Comparison of ENCODE assay signal across 8 cellular contexts in the genomic region with DNA sequence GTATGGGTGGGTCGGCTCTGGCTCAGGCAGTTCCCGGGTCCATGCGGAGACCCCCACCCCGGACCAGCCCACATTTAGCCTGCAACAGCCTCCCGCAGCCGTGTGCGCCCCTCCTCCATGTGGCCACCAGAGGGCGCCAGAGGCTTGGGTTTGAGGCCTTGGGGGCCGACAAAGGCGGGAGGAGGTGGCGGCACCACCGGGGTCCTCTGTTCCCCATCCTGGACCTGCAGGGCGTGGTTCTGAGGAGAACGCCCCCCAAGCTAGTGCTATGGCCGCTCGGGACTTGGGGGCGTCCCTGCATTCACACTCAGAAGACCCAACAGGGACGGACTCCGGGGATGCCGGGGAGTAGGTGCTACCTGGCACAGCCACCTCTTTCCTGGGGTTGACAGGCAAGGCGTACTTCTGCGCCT. TPM values are rescaled to one million over a fixed set of nuclear protein-coding genes. Genes with fewer than 3 reads are reported as not detected.
A peak's percentile ranks its signal among the peaks of the same experiment; 100 is the strongest.
DNase-seq lines count a peak whose midpoint lies in the region; ATAC-seq and TF ChIP-seq lines count a peak whose summit lies in the region.

No MANE protein-coding gene starts in this region.

- H3K9me3 Mint-ChIP-seq in CD4-positive, alpha-beta T cell = no peaks in the 10 kb centered on the region

- intact Hi-C loops in CD4-positive, alpha-beta T cell (cut with DNase I, micrococcal nuclease) = loop anchor here (1.0 to 5.0 kb wide), 5 partner anchors 221 to 586 kb away; no protein-coding TSS in a partner anchor
- intact Hi-C loops in left ventricle myocardium inferior (cut with micrococcal nuclease) = loop anchor here (2.0 kb wide), 1 partner anchor 222 kb away; no protein-coding TSS in a partner anchor
- intact Hi-C loops in spleen (cut with DNase I; ENCODE audit: low total_unique reads) = loop anchor here (2.0 kb wide), 1 partner anchor 222 kb away; no protein-coding TSS in a partner anchor

- peaks cover 33% of the 10 kb centered on the region for H3K27me3 Mint-ChIP-seq in CD4-positive, alpha-beta T cell

- no peaks in the 10 kb centered on the region for H3K36me3 Mint-ChIP-seq in CD4-positive, alpha-beta T cell (ENCODE audit: low read depth)

- TF ChIP-seq POLR2A in spleen (IDR thresholded peaks at IDR 0.05) = no peak

- CTCF ChIA-PET in CD4-positive, alpha-beta T cell (lab: Charles Lee) = interaction anchor here (1.2 kb wide), 1 partner anchor 221 kb away, joined by 3 read pairs; no protein-coding TSS in a partner anchor

- H3K4me1 ChIP-seq in left ventricle myocardium inferior (peaks cover 19% of the 10 kb centered on the region), spleen (peaks cover 0 to 6% (median 4%) of the 10 kb centered on the region in 6 donors)

- peak; percentile 52 to 80 (median 65) for DNase-seq in CD4-positive, alpha-beta T cell
- DNase-seq in HL-60 (ENCODE audit: low read depth in 1 of 2, low spot score in 1 of 2) = peak in 1 of 2 experiments; percentile 25
- peak; percentile 17 for DNase-seq in SKM-1 (lab: John Stamatoyannopoulos, UW; ENCODE audit: unreplicated experiment)
- DNase-seq in activated naive CD4-positive, alpha-beta T cell treated with anti-CD3 and anti-CD28 coated beads, Interleukin-2, amount 50 U/mL, for 16 hours = peak; percentile 74
- DNase-seq in left ventricle myocardium inferior = peak; percentile 62
- DNase-seq in spleen = peak; percentile 89
- no peak for DNase-seq in NCI-H2107 (lab: John Stamatoyannopoulos, UW)
- DNase-seq in NCI-H2107 treated with DMSO at 0.1 percent for 48 hours (lab: John Stamatoyannopoulos, UW; ENCODE audit: unreplicated experiment) = no peak

- WGBS in spleen, 5 donors = 16 to 20% (median 18%) methylated on average over 16 to 22 of the region's 22 CpGs

- POLR2A ChIA-PET in CD4-positive, alpha-beta T cell (lab: Charles Lee) = no interaction called here

- H3K36me3 ChIP-seq in left ventricle myocardium inferior (peaks cover 18% of the 10 kb centered on the region), spleen (peaks cover 0 to 25% (median 0%) of the 10 kb centered on the region in 6 donors)

- H3K4me1 Mint-ChIP-seq in CD4-positive, alpha-beta T cell (ENCODE audit: low read depth) = no peaks in the 10 kb centered on the region

- ATAC-seq in CD4-positive, alpha-beta T cell (ENCODE audit: poor library complexity) = peak; percentile 55

- peak; percentile 90 for TF ChIP-seq CTCF in CD4-positive, alpha-beta T cell (IDR thresholded peaks at IDR 0.05)
- TF ChIP-seq CTCF in HL-60 (IDR thresholded peaks at IDR 0.05; ENCODE audit: insufficient read depth, low read length) (peak; percentile 60), left ventricle myocardium inferior (IDR thresholded peaks at IDR 0.05; ENCODE audit: borderline replicate concordance) (peak; percentile 94), spleen (IDR thresholded peaks at IDR 0.05 in 8 of 11, conservative IDR thresholded peaks at IDR 0.05 in 3 of 11) (peak; percentile 66 to 96 (median 91))

- peaks cover 25% of the 10 kb centered on the region for H3K27me3 ChIP-seq in CD4-positive, alpha-beta T cell (ENCODE audit: control insufficient read depth, insufficient read depth, low read length)
- H3K27me3 ChIP-seq in HL-60 (ENCODE audit: insufficient read depth, poor library complexity, severe bottlenecking) = no peaks in the 10 kb centered on the region
- H3K27me3 ChIP-seq in left ventricle myocardium inferior (ENCODE audit: low read depth) = no peaks in the 10 kb centered on the region
- peaks cover 0 to 80% (median 7%) of the 10 kb centered on the region in 7 donors for H3K27me3 ChIP-seq in spleen (replicated peaks in 1 of 7)

- H3K27ac Mint-ChIP-seq in CD4-positive, alpha-beta T cell = no peak overlapping the region

- no peak overlapping the region for H3K4me3 Mint-ChIP-seq in CD4-positive, alpha-beta T cell

- no peak overlapping the region for H3K27ac ChIP-seq in CD4-positive, alpha-beta T cell (ENCODE audit: low read depth, low read length)
- H3K27ac ChIP-seq in HL-60 (replicated peaks) = no peak overlapping the region
- H3K27ac ChIP-seq in left ventricle myocardium inferior (replicated peaks) = no peak overlapping the region
- no peak overlapping the region for H3K27ac ChIP-seq in spleen

- H3K4me3 ChIP-seq in HL-60 (replicated peaks; ENCODE audit: insufficient read depth, low read length) (no peak overlapping the region), left ventricle myocardium inferior (no peak overlapping the region), spleen (no peak overlapping the region)

- no peaks in the 10 kb centered on the region for H3K9me3 ChIP-seq in CD4-positive, alpha-beta T cell (ENCODE audit: control insufficient read depth, low read length)
- H3K9me3 ChIP-seq in left ventricle myocardium inferior (replicated peaks) (no peaks in the 10 kb centered on the region), spleen (no peaks in the 10 kb centered on the region)

RNA-seq across cellular contexts. Expression of gene ASS1, which starts 16.5 kb away (rescaled TPM):
- not detected for total RNA-seq in CD4-positive, alpha-beta T cell
- total RNA-seq in left ventricle myocardium inferior (71.3 TPM), spleen (10 to 100 TPM; 15.4 to 37.4 (median 26.8) TPM)
- 10 to 100 TPM; 17.1 to 27.0 (median 24.8) TPM for polyA plus RNA-seq in spleen

Comparison
In these comparisons a context has a peak if more than half of its experiments do, and no peak if none do; other contexts are left out.
1. DNase-seq: peak in CD4-positive, alpha-beta T cell (10 of 10), SKM-1 (single experiment), activated naive CD4-positive, alpha-beta T cell treated with anti-CD3 and anti-CD28 coated beads, Interleukin-2, amount 50 U/mL, for 16 hours (single experiment), left ventricle myocardium inferior (single experiment) and spleen (single experiment); none in NCI-H2107 (single experiment) and NCI-H2107 treated with DMSO at 0.1 percent for 48 hours (single experiment).
2. RNA of gene ASS1, which starts 16.5 kb away (total RNA-seq): 71.3 TPM in left ventricle myocardium inferior (single experiment) and 15.4 to 37.4 TPM in spleen; not detected in CD4-positive, alpha-beta T cell; every median in the first group is over 10 times any median in the second.
3. Peak in every context shown above with its lines, with median percentiles within 50 percentile points of each other: CTCF ChIP-seq.